Comparison of ENCODE assay signal across 1 cellular context in the genomic region with DNA sequence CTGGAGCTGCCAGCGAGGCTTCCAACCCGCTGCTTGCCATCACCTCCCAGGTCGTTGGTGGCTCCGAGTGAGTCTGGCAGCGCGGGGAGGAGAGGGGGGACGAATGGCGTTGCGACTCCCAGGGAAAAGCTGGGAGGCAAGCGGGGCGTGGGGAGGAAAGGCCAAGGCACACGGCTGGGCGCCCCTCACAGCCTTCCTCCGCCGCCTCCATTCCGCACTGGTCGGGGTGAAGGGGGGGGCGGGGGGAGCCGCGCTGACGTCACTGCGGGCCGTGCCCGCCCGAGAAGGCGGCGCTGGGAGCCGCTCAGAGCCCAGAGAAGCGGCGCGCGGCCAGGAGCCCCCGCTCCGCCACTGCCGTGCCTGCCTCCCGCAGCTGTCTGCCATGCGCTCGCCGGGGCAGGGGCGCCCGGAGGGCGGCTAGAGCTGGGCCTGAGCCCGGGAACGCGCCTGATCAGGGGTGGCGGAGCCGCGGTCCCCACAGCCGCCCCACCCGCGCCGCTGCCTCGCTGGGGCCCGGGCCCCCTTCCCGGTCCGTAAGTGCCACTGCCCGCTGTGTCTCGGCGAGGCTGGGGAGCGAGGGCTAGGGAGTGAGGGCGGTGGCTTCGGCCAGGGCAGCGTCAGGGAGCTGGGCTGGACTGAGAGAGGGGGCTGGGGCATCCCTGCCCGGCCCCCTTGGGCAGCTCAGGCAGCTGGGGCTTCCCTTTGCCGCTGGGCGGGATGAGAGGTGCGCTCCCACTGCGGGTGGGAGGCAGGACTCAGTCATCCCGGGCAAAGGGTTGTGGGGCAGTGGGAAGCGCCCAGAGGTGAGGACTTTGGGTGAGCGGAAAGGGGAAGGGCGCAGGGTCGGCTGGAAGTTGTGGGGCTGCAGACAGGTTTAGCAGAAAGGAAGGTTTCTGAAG.
TF ChIP-seq lines count a peak whose summit lies in the region.

No MANE protein-coding gene starts in this region.

TF ChIP-seq in IMR-90, 13 proteins besides CTCF, POLR2A, EP300 and RAD21:
- no peak for TF ChIP-seq FOS (IDR thresholded peaks at IDR 0.05; ENCODE audit: low read depth, low read length)
- TF ChIP-seq CEBPB (IDR thresholded peaks at IDR 0.05; ENCODE audit: low read depth, low read length), result no peak
- TF ChIP-seq, protein P1, sequence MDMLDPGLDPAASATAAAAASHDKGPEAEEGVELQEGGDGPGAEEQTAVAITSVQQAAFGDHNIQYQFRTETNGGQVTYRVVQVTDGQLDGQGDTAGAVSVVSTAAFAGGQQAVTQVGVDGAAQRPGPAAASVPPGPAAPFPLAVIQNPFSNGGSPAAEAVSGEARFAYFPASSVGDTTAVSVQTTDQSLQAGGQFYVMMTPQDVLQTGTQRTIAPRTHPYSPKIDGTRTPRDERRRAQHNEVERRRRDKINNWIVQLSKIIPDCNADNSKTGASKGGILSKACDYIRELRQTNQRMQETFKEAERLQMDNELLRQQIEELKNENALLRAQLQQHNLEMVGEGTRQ (IDR thresholded peaks at IDR 0.05; ENCODE audit: low read depth, low read length), result no peak
- TF ChIP-seq RCOR1 (IDR thresholded peaks at IDR 0.05; ENCODE audit: insufficient replicate concordance, low read length), result no peak
- no peak for TF ChIP-seq BHLHE40 (IDR thresholded peaks at IDR 0.05; ENCODE audit: low read depth, low read length)
- TF ChIP-seq, protein P2, sequence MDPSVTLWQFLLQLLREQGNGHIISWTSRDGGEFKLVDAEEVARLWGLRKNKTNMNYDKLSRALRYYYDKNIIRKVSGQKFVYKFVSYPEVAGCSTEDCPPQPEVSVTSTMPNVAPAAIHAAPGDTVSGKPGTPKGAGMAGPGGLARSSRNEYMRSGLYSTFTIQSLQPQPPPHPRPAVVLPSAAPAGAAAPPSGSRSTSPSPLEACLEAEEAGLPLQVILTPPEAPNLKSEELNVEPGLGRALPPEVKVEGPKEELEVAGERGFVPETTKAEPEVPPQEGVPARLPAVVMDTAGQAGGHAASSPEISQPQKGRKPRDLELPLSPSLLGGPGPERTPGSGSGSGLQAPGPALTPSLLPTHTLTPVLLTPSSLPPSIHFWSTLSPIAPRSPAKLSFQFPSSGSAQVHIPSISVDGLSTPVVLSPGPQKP (IDR thresholded peaks at IDR 0.05; ENCODE audit: borderline replicate concordance, low read depth, low read length), result no peak
- TF ChIP-seq MXI1 (IDR thresholded peaks at IDR 0.05; ENCODE audit: borderline replicate concordance, low read depth, low read length), result no peak
- no peak for TF ChIP-seq NFE2L2 (IDR thresholded peaks at IDR 0.05; ENCODE audit: low read depth, low read length)
- TF ChIP-seq MAFK (IDR thresholded peaks at IDR 0.05; ENCODE audit: low read depth, low read length), result no peak
- TF ChIP-seq CHD1 (IDR thresholded peaks at IDR 0.05; ENCODE audit: low read depth, low read length), result no peak
- TF ChIP-seq SMC3 (IDR thresholded peaks at IDR 0.05; ENCODE audit: low read depth, low read length), result no peak
- no peak for TF ChIP-seq RFX5 (IDR thresholded peaks at IDR 0.05; ENCODE audit: low read depth, low read length)
- TF ChIP-seq MAZ (IDR thresholded peaks at IDR 0.05; ENCODE audit: borderline replicate concordance, low read depth, low read length), result no peak
